8 cellular contexts compared by ENCODE assay signal in the genomic region with DNA sequence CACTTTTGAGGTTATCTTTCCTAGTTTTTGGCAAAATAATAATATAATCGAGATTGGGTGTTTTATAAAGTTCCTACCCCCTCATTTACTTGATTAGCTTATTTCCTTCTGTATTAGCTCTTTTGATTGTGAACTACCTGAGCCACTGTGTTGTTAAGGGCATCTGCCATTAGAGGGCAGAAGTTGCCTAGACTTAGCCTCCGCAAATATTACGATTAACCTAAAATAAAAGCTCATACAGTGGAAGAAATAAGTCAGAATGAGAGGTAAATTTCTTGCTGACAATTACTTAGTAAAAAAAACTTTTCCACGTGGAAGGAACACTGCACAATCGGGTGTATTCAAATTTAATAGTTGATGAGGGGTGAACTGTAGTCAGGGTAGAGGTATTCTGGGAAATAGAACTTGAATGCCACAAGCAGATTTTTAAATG. TPM values are rescaled to one million over a fixed set of nuclear protein-coding genes. Genes with fewer than 3 reads are reported as not detected.
DNase-seq lines count a peak whose midpoint lies in the region; ATAC-seq, FAIRE-seq and TF ChIP-seq lines count a peak whose summit lies in the region.

No MANE protein-coding gene starts in this region.

- peak overlapping the region; percentile 80 for H3K27ac Mint-ChIP-seq in activated naive CD8-positive, alpha-beta T cell treated with anti-CD3 and anti-CD28 coated beads for 36 hours

- TF ChIP-seq CTCF in D721Med (IDR thresholded peaks at IDR 0.05; ENCODE audit: insufficient read depth, missing control alignments) = peak; percentile 98
- TF ChIP-seq CTCF in OCI-LY1 (IDR thresholded peaks at IDR 0.05; ENCODE audit: low read length) = peak; percentile 73
- TF ChIP-seq CTCF in sigmoid colon (IDR thresholded peaks at IDR 0.05) = peak; percentile 13 to 72 (median 42)

- H3K9me2 ChIP-seq in OCI-LY1 (ENCODE audit: low read depth, low read length) = no peaks in the 10 kb centered on the region

- H3K9me3 ChIP-seq in OCI-LY1 (ENCODE audit: low read length) = no peaks in the 10 kb centered on the region
- no peaks in the 10 kb centered on the region for H3K9me3 ChIP-seq in sigmoid colon

- H3K4me1 Mint-ChIP-seq in activated naive CD8-positive, alpha-beta T cell treated with anti-CD3 and anti-CD28 coated beads for 36 hours = peaks cover 63% of the 10 kb centered on the region

- ATAC-seq in GM18870 (IDR thresholded peaks at IDR 0.05; ENCODE audit: unreplicated experiment) = no peak
- no peak for ATAC-seq in HG03045 (IDR thresholded peaks at IDR 0.05; ENCODE audit: unreplicated experiment)

- H4K20me1 ChIP-seq in OCI-LY1 (ENCODE audit: insufficient read depth, low read length) = peaks cover 16% of the 10 kb centered on the region

- H3K4me1 ChIP-seq in OCI-LY1 (ENCODE audit: insufficient read depth, low read length, severe bottlenecking) (peaks cover 37% of the 10 kb centered on the region), sigmoid colon (peaks cover 0 to 67% (median 51%) of the 10 kb centered on the region in 4 donors)

- H3K36me3 ChIP-seq in OCI-LY1 (ENCODE audit: insufficient read depth, low read length) (peaks cover 57% of the 10 kb centered on the region), sigmoid colon (peaks cover 0 to 45% (median 15%) of the 10 kb centered on the region in 4 donors)

- peaks cover 46% of the 10 kb centered on the region for H3K36me3 Mint-ChIP-seq in activated naive CD8-positive, alpha-beta T cell treated with anti-CD3 and anti-CD28 coated beads for 36 hours

- peak overlapping the region; percentile 79 for H3K4me2 ChIP-seq in OCI-LY1 (ENCODE audit: low read length)

- no peaks in the 10 kb centered on the region for H3K27me3 ChIP-seq in OCI-LY1 (ENCODE audit: insufficient read depth, low read length)
- H3K27me3 ChIP-seq in sigmoid colon = no peaks in the 10 kb centered on the region

- intact Hi-C loops in sigmoid colon (cut with DNase I) = loop anchor here (1.0 to 10.0 kb wide), 7 partner anchors 18 to 640 kb away; a partner anchor contains a TSS

- 0 to 1% methylated on average over 5 of the region's 5 CpGs for WGBS in sigmoid colon, 2 donors

- TF ChIP-seq EP300 in sigmoid colon (IDR thresholded peaks at IDR 0.05) = no peak

- peak; percentile 92 for FAIRE-seq in D721Med (lab: Jason Lieb, UNC)

- H3F3A ChIP-seq in OCI-LY1 (ENCODE audit: insufficient read depth, low read length) = no peaks in the 10 kb centered on the region

- H3K9me3 Mint-ChIP-seq in activated naive CD8-positive, alpha-beta T cell treated with anti-CD3 and anti-CD28 coated beads for 36 hours = no peaks in the 10 kb centered on the region

- H3K79me2 ChIP-seq in OCI-LY1 (ENCODE audit: insufficient read depth, low read length) = peaks cover 57% of the 10 kb centered on the region

- H3K9ac ChIP-seq in OCI-LY1 (ENCODE audit: low read length) = peak overlapping the region; percentile 98; the same call in 1 of the 2 replicates

- H3K27ac ChIP-seq in OCI-LY1 (ENCODE audit: low read depth, low read length, poor library complexity, severe bottlenecking) = no peak overlapping the region
- H3K27ac ChIP-seq in sigmoid colon = peak overlapping the region; percentile 97 to 100 (median 98)

- H3K4me3 ChIP-seq in OCI-LY1 (ENCODE audit: low read depth, low read length, poor library complexity, severe bottlenecking) (peak overlapping the region; percentile 93), sigmoid colon (peak overlapping the region; percentile 60 to 91 (median 84))

- no peak for TF ChIP-seq POLR2A in sigmoid colon (IDR thresholded peaks at IDR 0.05)

- H3K4me3 Mint-ChIP-seq in activated naive CD8-positive, alpha-beta T cell treated with anti-CD3 and anti-CD28 coated beads for 36 hours = peak overlapping the region; percentile 85

- DNase-seq in D721Med (ENCODE audit: insufficient read length, low spot score) = no peak
- DNase-seq in HEK293T (ENCODE audit: extremely low spot score) = peak; percentile 58
- DNase-seq in activated naive CD8-positive, alpha-beta T cell treated with anti-CD3 and anti-CD28 coated beads for 36 hours = peak; percentile 38
- peak; percentile 30 for DNase-seq in hepatic stellate cell (ENCODE audit: low spot score)
- DNase-seq in sigmoid colon = no peak

- POLR2A ChIA-PET in HEK293T (lab: Yijun Ruan, JAX) = interaction anchor here (1.1 to 2.5 kb wide), 9 partner anchors 14 to 268 kb away, joined by 3 to 20 read pairs (median 6); a partner anchor contains a TSS

- H3K27me3 Mint-ChIP-seq in activated naive CD8-positive, alpha-beta T cell treated with anti-CD3 and anti-CD28 coated beads for 36 hours = no peaks in the 10 kb centered on the region

- CTCF ChIA-PET in HEK293T (lab: Yijun Ruan, JAX) = interaction anchor here (0.5 to 1.9 kb wide), 31 partner anchors 9 to 207 kb away, joined by 3 to 24 read pairs (median 6); a partner anchor contains a TSS

- no peak overlapping the region for H2AFZ ChIP-seq in OCI-LY1 (ENCODE audit: low read length)

TF ChIP-seq in HEK293T, 16 proteins besides CTCF, POLR2A, EP300 and RAD21:
- TF ChIP-seq TARDBP (IDR thresholded peaks at IDR 0.05) (no peak), LEF1 (IDR thresholded peaks at IDR 0.05; ENCODE audit: borderline replicate concordance) (no peak), ELF4 (IDR thresholded peaks at IDR 0.05) (no peak), BHLHE40 (IDR thresholded peaks at IDR 0.05; ENCODE audit: borderline replicate concordance) (no peak), HDGF (IDR thresholded peaks at IDR 0.05; ENCODE audit: borderline replicate concordance) (no peak), FOXM1 (IDR thresholded peaks at IDR 0.05; ENCODE audit: borderline replicate concordance) (no peak), SUZ12 (IDR thresholded peaks at IDR 0.05) (no peak), FOXK2 (IDR thresholded peaks at IDR 0.05) (no peak), FOXA1 (IDR thresholded peaks at IDR 0.05) (no peak)

RNA-seq across cellular contexts. Expression of a gene that starts 2.3 kb away (rescaled TPM):
- 100 to 1,000 TPM; 342 to 363 TPM for total RNA-seq in activated naive CD8-positive, alpha-beta T cell treated with anti-CD3 and anti-CD28 coated beads for 36 hours
- total RNA-seq in sigmoid colon = 100 to 1,000 TPM; 320 to 452 (median 393) TPM
- 1,000 to 10,000 TPM in 2 of 3 donors, 100 to 1,000 TPM in 1; 807 to 2,184 (median 1,596) TPM for polyA plus RNA-seq in sigmoid colon

Comparison
In these comparisons a context has a peak if more than half of its experiments do, and no peak if none do; other contexts are left out.
1. DNase-seq: peak in HEK293T (single experiment), activated naive CD8-positive, alpha-beta T cell treated with anti-CD3 and anti-CD28 coated beads for 36 hours (single experiment) and hepatic stellate cell (single experiment); none in D721Med (single experiment) and sigmoid colon (single experiment).
2. CTCF ChIP-seq: peak in every context shown above with its lines; median percentile 98 in D721Med; 73 in OCI-LY1; 42 in sigmoid colon.